In the genomic region with DNA sequence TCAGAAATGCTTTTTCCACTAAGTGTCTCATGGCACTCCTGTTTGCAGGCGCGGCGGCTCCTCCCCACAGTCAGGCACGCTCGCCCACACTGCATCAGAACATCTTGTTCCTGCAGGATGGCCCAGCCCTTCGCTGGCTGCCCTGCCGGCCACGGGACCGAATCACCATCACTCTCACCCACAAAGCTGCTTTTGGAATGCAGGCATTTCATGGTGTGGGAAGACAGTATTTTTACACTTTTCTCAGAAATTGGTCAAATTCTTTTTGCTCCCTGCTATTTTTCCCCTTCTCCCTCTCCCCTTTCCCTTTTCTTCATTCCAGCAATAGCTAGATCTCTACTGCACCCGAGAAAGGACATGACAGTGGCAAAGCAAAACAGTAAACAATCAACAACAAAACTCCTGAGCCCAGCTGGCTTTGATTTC, we compare ENCODE assay signal across 10 cellular contexts.
A peak's percentile ranks its signal among the peaks of the same experiment; 100 is the strongest.
DNase-seq lines count a peak whose midpoint lies in the region; ATAC-seq, FAIRE-seq and TF ChIP-seq lines count a peak whose summit lies in the region.
"Had no signal": no experiment of that assay in that cellular context is flagged by ENCODE, and none has a peak within 500 bp of the region (broad histone marks: within the 10 kb centered on the region; RNA-seq: fewer than 3 reads in every experiment).

No MANE protein-coding gene starts in this region.

- no peak overlapping the region for H2BK20ac ChIP-seq in H9 (ENCODE audit: low read depth, low read length, poor library complexity, severe bottlenecking)

- no peak overlapping the region for H2BK5ac ChIP-seq in H9 (ENCODE audit: insufficient read length, low read length)

- H3K9ac ChIP-seq in kidney (ENCODE audit: low read length in 2 of 2) (no peak overlapping the region), smooth muscle cell (ENCODE audit: low read depth) (peak overlapping the region; percentile 2), H9 (ENCODE audit: extremely low read depth, insufficient read length, low read length) (no peak overlapping the region)

- H3K79me1 ChIP-seq in H9 (ENCODE audit: insufficient read depth, low read depth, low read length, poor library complexity, severe bottlenecking), result no peaks in the 10 kb centered on the region

- no peak overlapping the region for H4K5ac ChIP-seq in H9 (ENCODE audit: insufficient read length, low read depth, low read length)

- no peaks in the 10 kb centered on the region for H3K23me2 ChIP-seq in H9 (ENCODE audit: insufficient read length, low read depth, low read length, poor library complexity, severe bottlenecking)

- H2AFZ ChIP-seq in smooth muscle cell (ENCODE audit: low read depth) (peak overlapping the region; percentile 24), H9 (ENCODE audit: low read length) (no peak overlapping the region)

- H3K18ac ChIP-seq in H9 (ENCODE audit: insufficient read length, low read depth, low read length), result no peak overlapping the region

- H3K36me3 Mint-ChIP-seq in H9 (ENCODE audit: insufficient read depth in 1 of 3, low read depth in 3 of 3), result no peaks in the 10 kb centered on the region

- H3K4me1 ChIP-seq in body of pancreas (no peaks in the 10 kb centered on the region), kidney (ENCODE audit: control insufficient read depth in 1 of 2, insufficient read depth in 1 of 2, low read depth in 1 of 2, low read length in 2 of 2) (peaks cover 2 to 4% of the 10 kb centered on the region in 2 donors), smooth muscle cell (ENCODE audit: low read depth) (peaks cover under 1% of the 10 kb centered on the region), H9 (ENCODE audit: insufficient read depth, low read length) (no peaks in the 10 kb centered on the region)

- H2AK5ac ChIP-seq in H9 (ENCODE audit: insufficient read length, low read length), result no peak overlapping the region

- no peak overlapping the region for H4K8ac ChIP-seq in H9 (replicated peaks; ENCODE audit: insufficient read length, low read depth, low read length)

- WGBS in body of pancreas, 2 donors, result 75 to 77% methylated on average over 10 of the region's 10 CpGs
- WGBS in smooth muscle cell (ENCODE audit: low lambda C conversion rate), result 14% methylated on average over 10 of the region's 10 CpGs
- no CpG with 5 or more reads among the region's 10 CpGs for WGBS in H9 (ENCODE audit: extremely low coverage, insufficient read length, low lambda C conversion rate)

- no peaks in the 10 kb centered on the region for H3K27me3 Mint-ChIP-seq in H9 (ENCODE audit: low read depth)

- H3K4me3 ChIP-seq in body of pancreas (no peak overlapping the region), kidney (ENCODE audit: low read length in 2 of 2) (no peak overlapping the region), smooth muscle cell (no peak overlapping the region)

- H3K27ac ChIP-seq in body of pancreas (no peak overlapping the region), kidney (ENCODE audit: low read depth in 2 of 2, low read length in 2 of 2) (peak overlapping the region in 1 of 2 donors; percentile 70), smooth muscle cell (ENCODE audit: low read depth) (peak overlapping the region; percentile 58), H9 (ENCODE audit: insufficient read length, low read depth, low read length) (no peak overlapping the region)

- no peak overlapping the region for H2BK15ac ChIP-seq in H9 (ENCODE audit: low read depth, low read length)

- no peak overlapping the region for H3K4ac ChIP-seq in H9 (ENCODE audit: low read depth, low read length)

- H3K14ac ChIP-seq in H9 (ENCODE audit: insufficient read depth, low read length), result no peak overlapping the region

- H3K36me3 ChIP-seq in body of pancreas (replicated peaks in 1 of 2; ENCODE audit: insufficient read depth in 1 of 2, low read depth in 2 of 2) (no peaks in the 10 kb centered on the region), kidney (ENCODE audit: control insufficient read depth in 1 of 2, insufficient read depth in 2 of 2, low read length in 2 of 2) (no peaks in the 10 kb centered on the region), smooth muscle cell (ENCODE audit: low read depth) (no peaks in the 10 kb centered on the region)

- H4K20me1 ChIP-seq in smooth muscle cell (ENCODE audit: low read depth), result no peaks in the 10 kb centered on the region
- no peaks in the 10 kb centered on the region for H4K20me1 ChIP-seq in H9 (ENCODE audit: control insufficient read depth, insufficient read depth, insufficient read length)

- H3K4me1 Mint-ChIP-seq in H9, result peaks cover 2 to 6% of the 10 kb centered on the region in 2 experiments

- peak; percentile 66 for ATAC-seq in body of pancreas

- no peak overlapping the region for H3K27ac Mint-ChIP-seq in H9

- no peak for TF ChIP-seq POLR2A in body of pancreas (IDR thresholded peaks at IDR 0.05)

- H3K79me2 ChIP-seq in smooth muscle cell (ENCODE audit: low read depth) (no peaks in the 10 kb centered on the region), H9 (ENCODE audit: insufficient read depth, low read length) (no peaks in the 10 kb centered on the region)

- no peak overlapping the region for H3K23ac ChIP-seq in H9 (ENCODE audit: insufficient read length, low read depth, low read length)

- TF ChIP-seq CTCF in body of pancreas (IDR thresholded peaks at IDR 0.05) (no peak), kidney (IDR thresholded peaks at IDR 0.05; ENCODE audit: borderline replicate concordance, extremely low read depth, insufficient read depth) (no peak), smooth muscle cell (IDR thresholded peaks at IDR 0.05; ENCODE audit: borderline replicate concordance, insufficient read depth, poor library complexity, severe bottlenecking) (no peak), D721Med (IDR thresholded peaks at IDR 0.05; ENCODE audit: insufficient read depth, missing control alignments) (no peak), H9 (conservative IDR thresholded peaks at IDR 0.05) (no peak)

- intact Hi-C loops in body of pancreas (cut with DNase I) (no loop called here), kidney (cut with DNase I) (no loop called here)

- H4K91ac ChIP-seq in H9 (ENCODE audit: insufficient read length, low read depth, low read length), result no peak overlapping the region

- H3K27me3 ChIP-seq in body of pancreas, result no peaks in the 10 kb centered on the region
- no peaks in the 10 kb centered on the region for H3K27me3 ChIP-seq in smooth muscle cell (ENCODE audit: low read depth)
- H3K27me3 ChIP-seq in H9 (ENCODE audit: insufficient read depth, low read length), result no peaks in the 10 kb centered on the region

- H3K56ac ChIP-seq in H9 (ENCODE audit: insufficient read length, low read depth, low read length), result no peak overlapping the region

- no peaks in the 10 kb centered on the region for H3K9me3 ChIP-seq in body of pancreas
- no peaks in the 10 kb centered on the region for H3K9me3 ChIP-seq in kidney (ENCODE audit: control insufficient read depth in 1 of 2, low read length in 2 of 2)
- no peaks in the 10 kb centered on the region for H3K9me3 ChIP-seq in smooth muscle cell (replicated peaks; ENCODE audit: low read depth)
- no peaks in the 10 kb centered on the region for H3K9me3 ChIP-seq in H9 (ENCODE audit: control insufficient read depth, low read depth, low read length)

- no peak overlapping the region for H3T11ph ChIP-seq in H9 (ENCODE audit: low read length)

- H3K4me3 Mint-ChIP-seq in H9, result no peak overlapping the region

- DNase-seq in GM04504 (ENCODE audit: low read depth) (peak; percentile 60), body of pancreas (peak; percentile 16 to 43 (median 42)), kidney (peak; percentile 95), smooth muscle cell (lab: John Stamatoyannopoulos, UW; ENCODE audit: unreplicated experiment) (no peak), D721Med (ENCODE audit: insufficient read length, low spot score) (no peak), NCI-H526 treated with DMSO at 0.1 percent for 48 hours (lab: John Stamatoyannopoulos, UW) (no peak), germinal center (ENCODE audit: low spot score) (no peak), H9 (no peak)
- DNase-seq: RPMI8226 had no signal

- H3F3A ChIP-seq in smooth muscle cell (ENCODE audit: low read depth), result peaks cover 7% of the 10 kb centered on the region

- H2BK12ac ChIP-seq in H9 (ENCODE audit: insufficient read length, low read depth, low read length), result no peak overlapping the region

- no peaks in the 10 kb centered on the region; a peak in 1 of 5 replicates for H3K9me3 Mint-ChIP-seq in H9

- H3K4me2 ChIP-seq in smooth muscle cell (peak overlapping the region; percentile 62), H9 (ENCODE audit: insufficient read depth, insufficient read length, low read length) (no peak overlapping the region)

- FAIRE-seq in kidney (lab: Jason Lieb, UNC) (no peak), D721Med (lab: Jason Lieb, UNC) (no peak)
- FAIRE-seq: G401.6 had no signal

- no peak overlapping the region for H2BK120ac ChIP-seq in H9 (ENCODE audit: low read depth, low read length, poor library complexity, severe bottlenecking)

Comparison
In these comparisons a context has a peak if more than half of its experiments do, and no peak if none do; other contexts are left out.
1. DNase-seq: peak in GM04504 (single experiment), body of pancreas (4 of 4) and kidney (single experiment); none in smooth muscle cell (single experiment), D721Med (single experiment), NCI-H526 treated with DMSO at 0.1 percent for 48 hours (single experiment), germinal center (single experiment) and H9 (single experiment).